Comparison of ENCODE assay signal across 25 cellular contexts in genomic region chr4:152436384-152436783, GRCh38.
DNase-seq lines count a peak whose midpoint lies in the region; ATAC-seq, FAIRE-seq and TF ChIP-seq lines count a peak whose summit lies in the region.
"Had no signal": no experiment of that assay in that cellular context is flagged by ENCODE, and none has a peak within 500 bp of the region (broad histone marks: within the 10 kb centered on the region; RNA-seq: fewer than 3 reads in every experiment).

No MANE protein-coding gene starts in this region.

- H3K4me3 Mint-ChIP-seq in activated naive CD8-positive, alpha-beta T cell treated with anti-CD3 and anti-CD28 coated beads for 36 hours: no peak overlapping the region
- no peak overlapping the region for H3K4me3 Mint-ChIP-seq in mesothelial cell of epicardium
- H3K4me3 Mint-ChIP-seq: activated CD4-positive, alpha-beta memory T cell treated with anti-CD3 and anti-CD28 coated beads, Interleukin-2, amount 10 ng/mL, durations not matched to agents 7 days and 5 days; activated naive CD8-positive, alpha-beta T cell; stimulated activated memory B cell treated with anti-CD40 and anti-IgM and Interleukin-4, amounts not matched to agents 10 μg/mL and 1 μg/mL and 100 μg/mL, for 72 hours had no signal

- H3K36me3 ChIP-seq in H7 (replicated peaks; ENCODE audit: control insufficient read depth, insufficient read depth, low read length): no peaks in the 10 kb centered on the region
- H3K36me3 ChIP-seq: colonic mucosa, thoracic aorta had no signal

- no peaks in the 10 kb centered on the region for H3K27me3 Mint-ChIP-seq in activated naive CD8-positive, alpha-beta T cell treated with anti-CD3 and anti-CD28 coated beads for 36 hours
- no peaks in the 10 kb centered on the region for H3K27me3 Mint-ChIP-seq in mesothelial cell of epicardium (ENCODE audit: low read depth)
- H3K27me3 Mint-ChIP-seq: activated CD4-positive, alpha-beta memory T cell treated with anti-CD3 and anti-CD28 coated beads, Interleukin-2, amount 10 ng/mL, durations not matched to agents 7 days and 5 days; activated naive CD8-positive, alpha-beta T cell; stimulated activated memory B cell treated with anti-CD40 and anti-IgM and Interleukin-4, amounts not matched to agents 10 μg/mL and 1 μg/mL and 100 μg/mL, for 72 hours had no signal

- peak overlapping the region; percentile 79 for H3K27ac Mint-ChIP-seq in activated naive CD8-positive, alpha-beta T cell treated with anti-CD3 and anti-CD28 coated beads for 36 hours
- no peak overlapping the region for H3K27ac Mint-ChIP-seq in mesothelial cell of epicardium
- H3K27ac Mint-ChIP-seq: activated CD4-positive, alpha-beta memory T cell treated with anti-CD3 and anti-CD28 coated beads, Interleukin-2, amount 10 ng/mL, durations not matched to agents 7 days and 5 days; activated naive CD8-positive, alpha-beta T cell; stimulated activated memory B cell treated with anti-CD40 and anti-IgM and Interleukin-4, amounts not matched to agents 10 μg/mL and 1 μg/mL and 100 μg/mL, for 72 hours had no signal

- FAIRE-seq in HTR-8/SVneo (lab: Jason Lieb, UNC): peak; percentile 36
- FAIRE-seq: A204.1, frontal cortex, GM18507, K562 had no signal

- peaks cover 42% of the 10 kb centered on the region for H3K4me1 Mint-ChIP-seq in activated naive CD8-positive, alpha-beta T cell treated with anti-CD3 and anti-CD28 coated beads for 36 hours
- peaks cover 3% of the 10 kb centered on the region for H3K4me1 Mint-ChIP-seq in mesothelial cell of epicardium

- TF ChIP-seq CTCF in mesothelial cell of epicardium (IDR thresholded peaks at IDR 0.05; ENCODE audit: unreplicated experiment): peak; percentile 27

- peak; percentile 1 for DNase-seq in NCI-H82 (lab: John Stamatoyannopoulos, UW)
- no peak for DNase-seq in NCI-H82 treated with DMSO at 0.1 percent for 48 hours (lab: John Stamatoyannopoulos, UW; ENCODE audit: unreplicated experiment)
- DNase-seq in HTR-8/SVneo (ENCODE audit: insufficient read length, low spot score): no peak
- no peak for DNase-seq in activated naive CD8-positive, alpha-beta T cell treated with anti-CD3 and anti-CD28 coated beads for 36 hours
- no peak for DNase-seq in mesothelial cell of epicardium (ENCODE audit: low spot score in 2 of 2, unreplicated experiment in 2 of 2)
- no peak for DNase-seq in NCI-H69 (lab: John Stamatoyannopoulos, UW)
- DNase-seq in H7: no peak
- DNase-seq: activated CD4-positive, alpha-beta memory T cell treated with anti-CD3 and anti-CD28 coated beads, Interleukin-2, amount 10 ng/mL, durations not matched to agents 7 days and 5 days; activated T-cell treated with anti-CD3 and anti-CD28 coated beads, Interleukin-2, amount 50 U/mL, for 48 hours; body of pancreas; colonic mucosa; HCEC 1CT; NCI-H1092 treated with DMSO at 0.1 percent for 48 hours; NCI-H2107; NCI-H526 treated with DMSO at 0.1 percent for 48 hours had no signal

- H3K9me3 Mint-ChIP-seq in activated naive CD8-positive, alpha-beta T cell treated with anti-CD3 and anti-CD28 coated beads for 36 hours: peaks cover 2% of the 10 kb centered on the region
- peaks cover 15% of the 10 kb centered on the region for H3K9me3 Mint-ChIP-seq in mesothelial cell of epicardium
- H3K9me3 Mint-ChIP-seq: activated CD4-positive, alpha-beta memory T cell treated with anti-CD3 and anti-CD28 coated beads, Interleukin-2, amount 10 ng/mL, durations not matched to agents 7 days and 5 days; stimulated activated memory B cell treated with anti-CD40 and anti-IgM and Interleukin-4, amounts not matched to agents 10 μg/mL and 1 μg/mL and 100 μg/mL, for 72 hours had no signal

- H3K4me3 ChIP-seq in H7 (ENCODE audit: insufficient read depth, low read depth, low read length): no peak overlapping the region
- H3K4me3 ChIP-seq: BLaER1, body of pancreas, colonic mucosa, K562, thoracic aorta had no signal

- H3K27me3 ChIP-seq in H7 (ENCODE audit: control insufficient read depth, insufficient read depth, low read length): no peaks in the 10 kb centered on the region
- H3K27me3 ChIP-seq: BLaER1, body of pancreas, colonic mucosa had no signal

- ATAC-seq in HG03108 (IDR thresholded peaks at IDR 0.05; ENCODE audit: unreplicated experiment): no peak
- ATAC-seq: body of pancreas; K562; left lobe of liver; stimulated activated memory B cell treated with anti-CD40 and anti-IgM and Interleukin-4, amounts not matched to agents 10 μg/mL and 1 μg/mL and 100 μg/mL, for 72 hours had no signal

- peaks cover 28% of the 10 kb centered on the region for H3K36me3 Mint-ChIP-seq in activated naive CD8-positive, alpha-beta T cell treated with anti-CD3 and anti-CD28 coated beads for 36 hours
- H3K36me3 Mint-ChIP-seq in mesothelial cell of epicardium: peaks cover 16% of the 10 kb centered on the region
